27 cellular contexts compared by ENCODE assay signal in genomic region chr10:16020836-16021235, GRCh38.
"Had no signal": no experiment of that assay in that cellular context is flagged by ENCODE, and none has a peak within 500 bp of the region (broad histone marks: within the 10 kb centered on the region; RNA-seq: fewer than 3 reads in every experiment).

No MANE protein-coding gene starts in this region.

- DNase-seq: stimulated activated CD4-positive, alpha-beta T cell treated with anti-CD3 and anti-CD28 coated beads, Interleukin-2, amount 100 ng/mL, for 48 hours; stimulated activated CD4-positive, alpha-beta T cell treated with anti-CD3 and anti-CD28 coated beads, Interleukin-4, amount 100 ng/mL, for 1 hour; stimulated activated CD4-positive, alpha-beta T cell treated with anti-CD3 and anti-CD28 coated beads, Interleukin-4, amount 100 ng/mL, for 24 hours; stimulated activated CD4-positive, alpha-beta T cell treated with anti-CD3 and anti-CD28 coated beads, Interleukin-4, amount 100 ng/mL, for 4 hours; stimulated activated CD8-positive, alpha-beta memory T cell treated with anti-CD3 and anti-CD28 coated beads, Interleukin-4, amount 100 ng/mL, for 48 hours; stimulated activated naive B cell treated with anti-CD40 and anti-IgM and Interleukin-4, amounts not matched to agents 10 μg/mL and 1 μg/mL and 100 μg/mL, for 72 hours; stimulated activated naive CD4-positive, alpha-beta T cell; stimulated activated naive CD4-positive, alpha-beta T cell treated with Interleukin-2 at 50 U/mL for 16 hours; stimulated activated naive CD8-positive, alpha-beta T cell treated with anti-CD3 and anti-CD28 coated beads, Interleukin-15, amount 100 ng/mL, for 72 hours; stimulated activated naive CD8-positive, alpha-beta T cell treated with anti-CD3 and anti-CD28 coated beads, Interleukin-15, Interleukin-2, amounts not matched to agents 100 U/mL and 50 U/mL, for 24 hours; stomach; testis; thyroid gland; tibial artery; transverse colon; trophoblast cell; upper lobe of left lung; upper lobe of right lung; uterus had no signal

- H3K4me1 Mint-ChIP-seq: stimulated activated effector memory CD8-positive, alpha-beta T cell treated with anti-CD3 and anti-CD28 coated beads, Interleukin-12 subunit alpha, Interleukin-12 subunit beta, amount 100 ng/mL, for 72 hours; stimulated activated memory B cell treated with anti-CD40 and anti-IgM and Interleukin-4, amounts not matched to agents 10 μg/mL and 1 μg/mL and 100 μg/mL, for 72 hours; stimulated activated naive B cell treated with anti-CD40 and anti-IgM and Interleukin-4, amounts not matched to agents 10 μg/mL and 1 μg/mL and 100 μg/mL, for 72 hours; stimulated activated naive CD8-positive, alpha-beta T cell treated with anti-CD3 and anti-CD28 coated beads, Interleukin-15, amount 100 ng/mL, for 72 hours had no signal

- H3K27ac ChIP-seq: stomach, suprapubic skin, testis, thoracic aorta, thyroid gland, tibial artery, tibial nerve, transverse colon, upper lobe of left lung, upper lobe of right lung, uterus, vagina had no signal

- H3K36me3 ChIP-seq: stomach, suprapubic skin, thoracic aorta, thyroid gland, tibial artery, tibial nerve, transverse colon, upper lobe of left lung, upper lobe of right lung, uterus, vagina had no signal

- H3K36me3 Mint-ChIP-seq: stimulated activated effector memory CD8-positive, alpha-beta T cell treated with anti-CD3 and anti-CD28 coated beads, Interleukin-12 subunit alpha, Interleukin-12 subunit beta, amount 100 ng/mL, for 72 hours; stimulated activated memory B cell treated with anti-CD40 and anti-IgM and Interleukin-4, amounts not matched to agents 10 μg/mL and 1 μg/mL and 100 μg/mL, for 72 hours; stimulated activated naive B cell treated with anti-CD40 and anti-IgM and Interleukin-4, amounts not matched to agents 10 μg/mL and 1 μg/mL and 100 μg/mL, for 72 hours; type B pancreatic cell had no signal

- H3K4me3 Mint-ChIP-seq: stimulated activated effector memory CD8-positive, alpha-beta T cell treated with anti-CD3 and anti-CD28 coated beads, Interleukin-12 subunit alpha, Interleukin-12 subunit beta, amount 100 ng/mL, for 72 hours; stimulated activated memory B cell treated with anti-CD40 and anti-IgM and Interleukin-4, amounts not matched to agents 10 μg/mL and 1 μg/mL and 100 μg/mL, for 72 hours; stimulated activated naive B cell treated with anti-CD40 and anti-IgM and Interleukin-4, amounts not matched to agents 10 μg/mL and 1 μg/mL and 100 μg/mL, for 72 hours; stimulated activated naive CD8-positive, alpha-beta T cell treated with anti-CD3 and anti-CD28 coated beads, Interleukin-15, amount 100 ng/mL, for 72 hours; stimulated activated naive CD8-positive, alpha-beta T cell treated with anti-CD3 and anti-CD28 coated beads, Interleukin-15, Interleukin-2, amounts not matched to agents 100 ng/mL and 50 ng/mL, for 24 hours; type B pancreatic cell had no signal

- H3K27ac Mint-ChIP-seq: stimulated activated effector memory CD8-positive, alpha-beta T cell treated with anti-CD3 and anti-CD28 coated beads, Interleukin-12 subunit alpha, Interleukin-12 subunit beta, amount 100 ng/mL, for 72 hours; stimulated activated memory B cell treated with anti-CD40 and anti-IgM and Interleukin-4, amounts not matched to agents 10 μg/mL and 1 μg/mL and 100 μg/mL, for 72 hours; stimulated activated naive B cell treated with anti-CD40 and anti-IgM and Interleukin-4, amounts not matched to agents 10 μg/mL and 1 μg/mL and 100 μg/mL, for 72 hours; stimulated activated naive CD8-positive, alpha-beta T cell treated with anti-CD3 and anti-CD28 coated beads, Interleukin-15, amount 100 ng/mL, for 72 hours; stimulated activated naive CD8-positive, alpha-beta T cell treated with anti-CD3 and anti-CD28 coated beads, Interleukin-15, Interleukin-2, amounts not matched to agents 100 ng/mL and 50 ng/mL, for 24 hours; type B pancreatic cell had no signal

- H3K27me3 Mint-ChIP-seq: stimulated activated memory B cell treated with anti-CD40 and anti-IgM and Interleukin-4, amounts not matched to agents 10 μg/mL and 1 μg/mL and 100 μg/mL, for 72 hours; stimulated activated naive B cell treated with anti-CD40 and anti-IgM and Interleukin-4, amounts not matched to agents 10 μg/mL and 1 μg/mL and 100 μg/mL, for 72 hours; stimulated activated naive CD8-positive, alpha-beta T cell treated with anti-CD3 and anti-CD28 coated beads, Interleukin-15, amount 100 ng/mL, for 72 hours; stimulated activated naive CD8-positive, alpha-beta T cell treated with anti-CD3 and anti-CD28 coated beads, Interleukin-15, Interleukin-2, amounts not matched to agents 100 ng/mL and 50 ng/mL, for 24 hours; type B pancreatic cell had no signal

- H3K4me1 ChIP-seq: stomach, suprapubic skin, testis, thyroid gland, tibial artery, tibial nerve, transverse colon, upper lobe of left lung, upper lobe of right lung, uterus, vagina had no signal

- H3K9me3 ChIP-seq: testis, thoracic aorta, thyroid gland, transverse colon, uterus, vagina had no signal

- H3K4me3 ChIP-seq: stomach, suprapubic skin, testis, thoracic aorta, thyroid gland, tibial artery, tibial nerve, transverse colon, upper lobe of left lung, upper lobe of right lung, uterus, vagina had no signal
